In genomic region chr13:50989476-50989875, GRCh38 we compare ENCODE assay signal across 11 cellular contexts.
DNase-seq lines count a peak whose midpoint lies in the region; ATAC-seq, FAIRE-seq and TF ChIP-seq lines count a peak whose summit lies in the region.
"Had no signal": no experiment of that assay in that cellular context is flagged by ENCODE, and none has a peak within 500 bp of the region (broad histone marks: within the 10 kb centered on the region; RNA-seq: fewer than 3 reads in every experiment).

No MANE protein-coding gene starts in this region.

- TF ChIP-seq RAD21 in K562 (CRISPR knock-in tag; conservative IDR thresholded peaks at IDR 0.05 in 1 of 2, IDR thresholded peaks at IDR 0.05 in 1 of 2) (peak in 1 of 2 experiments; percentile 31; a peak in 2 of 4 replicates), liver (IDR thresholded peaks at IDR 0.05) (peak; percentile 35 to 48)

- POLR2A ChIA-PET in K562 (lab: Yijun Ruan, JAX), result interaction anchor here (0.8 to 1.3 kb wide), 3 partner anchors 11 to 22 kb away, joined by 3 to 4 read pairs (median 3); no protein-coding TSS in a partner anchor

- H3K27me3 ChIP-seq in BLaER1 treated with 17β-estradiol and CSF1 and Interleukin-3, amounts not matched to agents 10 nM and 100 nM, result no peaks in the 10 kb centered on the region
- H3K27me3 ChIP-seq in K562 (ENCODE audit: control insufficient read depth in 2 of 2, insufficient read depth in 2 of 2, low read length in 2 of 2) (no peaks in the 10 kb centered on the region), liver (ENCODE audit: control insufficient read depth in 4 of 4, insufficient read depth in 4 of 4, low read length in 3 of 4) (no peaks in the 10 kb centered on the region)

- no peak for TF ChIP-seq POLR2A in K562 (conservative IDR thresholded peaks at IDR 0.05)
- TF ChIP-seq POLR2A in GM18505 (IDR thresholded peaks at IDR 0.05; ENCODE audit: borderline replicate concordance, extremely low read depth, insufficient read depth, insufficient read length), result no peak

- in situ Hi-C loops in K562 (cut with MboI), result no loop called here

- no peaks in the 10 kb centered on the region for H4K20me1 ChIP-seq in BLaER1 treated with 17β-estradiol and CSF1 and Interleukin-3, amounts not matched to agents 10 nM and 100 nM
- H4K20me1 ChIP-seq in K562 (replicated peaks; ENCODE audit: control insufficient read depth, insufficient read depth, low read length), result no peaks in the 10 kb centered on the region; the same call in 1 of the 2 replicates

- H3K27ac ChIP-seq in BLaER1 treated with 17β-estradiol and CSF1 and Interleukin-3, amounts not matched to agents 10 nM and 100 nM, result peak overlapping the region in 10 of 11 experiments; percentile 6 to 82 (median 72); a peak in 20 of 22 replicates
- no peak overlapping the region for H3K27ac ChIP-seq in K562 (ENCODE audit: extremely low read depth, low read depth, low read length)
- H3K27ac ChIP-seq in liver (ENCODE audit: low read depth in 1 of 2, low read length in 2 of 2), result no peak overlapping the region
- H3K27ac ChIP-seq: epithelial cell of prostate had no signal

- no peaks in the 10 kb centered on the region for H3K9me1 ChIP-seq in K562 (ENCODE audit: control insufficient read depth, insufficient read depth, low read length)

- H2AFZ ChIP-seq in K562 (ENCODE audit: low read depth, low read length), result peak overlapping the region; percentile 75

- peak; percentile 63 for DNase-seq in NCI-H146 (lab: John Stamatoyannopoulos, UW)
- DNase-seq in K562 (ENCODE audit: extremely low read depth in 1 of 4, low spot score in 3 of 4), result peak in 3 of 4 experiments; percentile 10 to 43 (median 30)
- no peak for DNase-seq in glomerular visceral epithelial cell (ENCODE audit: extremely low spot score)
- DNase-seq: activated gamma-delta T cell; CD8-positive, alpha-beta T cell had no signal

- ATAC-seq in K562, result peak; percentile 89
- ATAC-seq in HG03135 (IDR thresholded peaks at IDR 0.05; ENCODE audit: unreplicated experiment), result no peak
- ATAC-seq in HG02798 (IDR thresholded peaks at IDR 0.05; ENCODE audit: poor library complexity, unreplicated experiment), result no peak
- ATAC-seq in GM18505 (IDR thresholded peaks at IDR 0.05; ENCODE audit: unreplicated experiment), result no peak
- ATAC-seq: CD8-positive, alpha-beta T cell had no signal

- peak overlapping the region in 3 of 11 experiments; percentile 5 to 68 (median 35); a peak in 2 of 22 replicates for H3K9ac ChIP-seq in BLaER1 treated with 17β-estradiol and CSF1 and Interleukin-3, amounts not matched to agents 10 nM and 100 nM
- H3K9ac ChIP-seq in K562 (ENCODE audit: insufficient read depth in 1 of 2, low read depth in 2 of 2, low read length in 2 of 2) (no peak overlapping the region), liver (ENCODE audit: low read depth in 1 of 2, low read length in 2 of 2) (no peak overlapping the region)

- CTCF ChIA-PET in K562 (lab: Yijun Ruan, JAX; ENCODE audit: low intra/inter-chr PET ratio), result no interaction called here

- WGBS in K562 (ENCODE audit: insufficient coverage, low coverage, missing lambda C conversion rate), result 10% methylated on average over 6 of the region's 6 CpGs
- 27% methylated on average over 6 of the region's 6 CpGs for WGBS in liver

- TF ChIP-seq EP300 in K562 (IDR thresholded peaks at IDR 0.05; ENCODE audit: low read length), result no peak

- H3K4me1 ChIP-seq in BLaER1 treated with 17β-estradiol and CSF1 and Interleukin-3, amounts not matched to agents 10 nM and 100 nM, result peaks cover 44 to 62% (median 55%) of the 10 kb centered on the region in 10 experiments
- peaks cover 0 to 15% of the 10 kb centered on the region in 2 experiments; a peak in 2 of 5 replicates for H3K4me1 ChIP-seq in K562 (replicated peaks in 1 of 2; ENCODE audit: control insufficient read depth in 2 of 2, insufficient read depth in 2 of 2, low read length in 2 of 2)
- no peaks in the 10 kb centered on the region for H3K4me1 ChIP-seq in liver (ENCODE audit: control insufficient read depth in 4 of 4, insufficient read depth in 4 of 4, low read length in 3 of 4)

- BruUV-seq in K562 (replicated peaks; lab: Mats Ljungman, UMichigan), result no TSS peak

- peak; percentile 48 for FAIRE-seq in K562 (lab: Jason Lieb, UNC)

- TF ChIP-seq CTCF in K562 (IDR thresholded peaks at IDR 0.05 in 2 of 3, conservative IDR thresholded peaks at IDR 0.05 in 1 of 3; ENCODE audit: insufficient read depth in 2 of 3, low read depth in 1 of 3, low read length in 3 of 3), result peak; percentile 40 to 50 (median 50)
- no peak for TF ChIP-seq CTCF in liver (IDR thresholded peaks at IDR 0.05; ENCODE audit: low read depth, low read length, missing input control)

- peaks cover 0 to 7% (median 0%) of the 10 kb centered on the region in 11 experiments; a peak in 1 of 22 replicates for H3K9me3 ChIP-seq in BLaER1 treated with 17β-estradiol and CSF1 and Interleukin-3, amounts not matched to agents 10 nM and 100 nM (replicated peaks in 1 of 11)
- no peaks in the 10 kb centered on the region for H3K9me3 ChIP-seq in K562 (replicated peaks; ENCODE audit: control insufficient read depth, insufficient read depth, low read depth, low read length)
- H3K9me3 ChIP-seq in liver (ENCODE audit: control insufficient read depth in 4 of 4, low read length in 3 of 4), result no peaks in the 10 kb centered on the region

- intact Hi-C loops in K562 (cut with micrococcal nuclease), result no loop called here

- peak overlapping the region; percentile 72 to 95 (median 86); a peak in 20 of 22 replicates for H3K4me2 ChIP-seq in BLaER1 treated with 17β-estradiol and CSF1 and Interleukin-3, amounts not matched to agents 10 nM and 100 nM
- H3K4me2 ChIP-seq in K562 (ENCODE audit: insufficient read depth, low read length), result 0 out of 2 replicates have a peak overlapping the region, but pooled peaks have one; percentile 46

- no peaks in the 10 kb centered on the region for H3K79me2 ChIP-seq in K562 (ENCODE audit: control insufficient read depth, insufficient read depth, low read length)

- no peaks in the 10 kb centered on the region for H3K36me3 ChIP-seq in BLaER1 treated with 17β-estradiol and CSF1 and Interleukin-3, amounts not matched to agents 10 nM and 100 nM
- H3K36me3 ChIP-seq in K562 (ENCODE audit: control insufficient read depth, insufficient read depth, low read length) (no peaks in the 10 kb centered on the region), liver (ENCODE audit: control insufficient read depth in 4 of 4, insufficient read depth in 3 of 4, low read depth in 1 of 4, low read length in 3 of 4) (no peaks in the 10 kb centered on the region)

- no peak overlapping the region for H3K4me3 ChIP-seq in BLaER1 treated with 17β-estradiol and CSF1 and Interleukin-3, amounts not matched to agents 10 nM and 100 nM
- no peak overlapping the region for H3K4me3 ChIP-seq in K562
- no peak overlapping the region for H3K4me3 ChIP-seq in liver (ENCODE audit: low read depth in 1 of 3, low read length in 3 of 3)

TF ChIP-seq in K562, 482 proteins besides CTCF, POLR2A, EP300 and RAD21:
- TF ChIP-seq HNRNPH1 (optimal IDR thresholded peaks at IDR 0.05; ENCODE audit: low read depth, low read length), result no peak
- TF ChIP-seq ELF1 (tag; IDR thresholded peaks at IDR 0.05), result 0 out of 2 replicates have a peak, but pooled peaks have one; percentile 42
- TF ChIP-seq ZNF224 (CRISPR knock-in tag; IDR thresholded peaks at IDR 0.05), result no peak

TF ChIP-seq in liver, 16 proteins besides CTCF, POLR2A, EP300 and RAD21:
- TF ChIP-seq SP1 (IDR thresholded peaks at IDR 0.05) (no peak), RXRA (IDR thresholded peaks at IDR 0.05) (peak; percentile 50 to 52), GABPA (IDR thresholded peaks at IDR 0.05 in 1 of 2, conservative IDR thresholded peaks at IDR 0.05 in 1 of 2) (no peak), NR2F2 (IDR thresholded peaks at IDR 0.05) (peak; percentile 12)

Comparison
In these comparisons a context has a peak if more than half of its experiments do, and no peak if none do; other contexts are left out.
1. H3K27ac ChIP-seq: peak in BLaER1 treated with 17β-estradiol and CSF1 and Interleukin-3, amounts not matched to agents 10 nM and 100 nM (10 of 11); none in K562 (single experiment) and liver (0 of 2).